Comparison of ENCODE assay signal across 8 cellular contexts in genomic region chr15:57527382-57528091, GRCh38.
DNase-seq lines count a peak whose midpoint lies in the region; ATAC-seq and TF ChIP-seq lines count a peak whose summit lies in the region.

No MANE protein-coding gene starts in this region.

- TF ChIP-seq CTCF in 22Rv1 (IDR thresholded peaks at IDR 0.05), result peak; percentile 76
- peak; percentile 56 to 76 (median 68) for TF ChIP-seq CTCF in ascending aorta (IDR thresholded peaks at IDR 0.05)

- H3K27ac ChIP-seq in 22Rv1, result no peak overlapping the region
- no peak overlapping the region for H3K27ac ChIP-seq in ascending aorta

- intact Hi-C loops in ascending aorta (cut with DNase I), result loop anchor here (1.0 kb wide), 1 partner anchor 187 kb away; no protein-coding TSS in a partner anchor

- no peak overlapping the region for H3K4me3 ChIP-seq in ascending aorta
- no peak overlapping the region for H3K4me3 ChIP-seq in skeletal muscle satellite cell (ENCODE audit: low read length)

- H3K9me3 ChIP-seq in ascending aorta (no peaks in the 10 kb centered on the region), skeletal muscle satellite cell (replicated peaks; ENCODE audit: low read length) (no peaks in the 10 kb centered on the region)

- no peak overlapping the region for H3K9ac ChIP-seq in skeletal muscle satellite cell (ENCODE audit: low read depth, low read length)

- ATAC-seq in HG03571 (IDR thresholded peaks at IDR 0.05; ENCODE audit: unreplicated experiment), result no peak

- H3K4me2 ChIP-seq in skeletal muscle satellite cell (ENCODE audit: low read length), result peak overlapping the region; percentile 43

- no peaks in the 10 kb centered on the region for H3K27me3 ChIP-seq in ascending aorta
- H3K27me3 ChIP-seq in skeletal muscle satellite cell (ENCODE audit: control insufficient read depth, insufficient read depth, low read length), result peaks cover 22% of the 10 kb centered on the region

- DNase-seq in GF-D8 (lab: John Stamatoyannopoulos, UW), result peak; percentile 62
- peak; percentile 61 for DNase-seq in HS-5 (ENCODE audit: low read depth)
- DNase-seq in NCI-H526 treated with DMSO at 0.1 percent for 48 hours (lab: John Stamatoyannopoulos, UW), result peak; percentile 65
- no peak for DNase-seq in ascending aorta (ENCODE audit: low spot score in 2 of 2)
- DNase-seq in hepatic stellate cell (ENCODE audit: low spot score), result peak; percentile 65

- peaks cover 0 to 3% of the 10 kb centered on the region in 2 donors for H3K36me3 ChIP-seq in ascending aorta
- H3K36me3 ChIP-seq in skeletal muscle satellite cell (ENCODE audit: insufficient read depth, low read length), result no peaks in the 10 kb centered on the region

- H3K4me1 ChIP-seq in ascending aorta, result no peaks in the 10 kb centered on the region
- H3K4me1 ChIP-seq in skeletal muscle satellite cell (ENCODE audit: control insufficient read depth, insufficient read depth, low read length), result peaks cover 5% of the 10 kb centered on the region

Comparison
In these comparisons a context has a peak if more than half of its experiments do, and no peak if none do; other contexts are left out.
1. DNase-seq: peak in GF-D8 (single experiment), HS-5 (single experiment), NCI-H526 treated with DMSO at 0.1 percent for 48 hours (single experiment) and hepatic stellate cell (single experiment); none in ascending aorta (0 of 2).